Comparison of ENCODE assay signal across 8 cellular contexts in the genomic region with DNA sequence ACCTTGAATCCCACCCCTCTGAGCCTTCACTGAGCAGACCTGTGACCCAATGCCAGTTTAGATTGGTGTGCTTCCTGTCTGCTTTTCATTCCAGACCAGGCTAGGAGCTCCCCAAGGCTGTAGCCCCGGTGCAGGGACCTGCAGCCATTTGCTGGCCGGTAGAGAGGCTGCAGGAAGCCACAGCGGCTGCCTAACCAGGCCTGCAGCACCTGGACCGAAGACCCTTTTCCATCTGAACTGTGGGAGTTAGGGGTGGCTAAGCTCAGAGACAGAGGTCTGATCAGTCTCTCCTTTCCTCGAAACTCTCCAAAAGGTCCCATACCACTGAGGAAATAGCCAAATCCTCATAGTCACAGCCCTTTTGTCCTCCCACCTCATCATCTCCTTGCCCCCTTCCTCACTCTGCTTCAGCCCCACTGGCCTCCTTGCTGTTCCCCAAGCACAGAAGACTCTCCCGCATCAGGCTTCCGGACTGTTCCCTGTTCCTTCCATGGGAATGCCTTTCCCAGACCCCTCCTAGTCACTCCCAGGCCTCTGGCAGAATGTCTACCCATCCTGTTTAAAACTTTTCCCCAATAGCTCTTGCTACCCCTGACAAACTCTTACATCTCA. TPM values are rescaled to one million over a fixed set of nuclear protein-coding genes. Genes with fewer than 3 reads are reported as not detected.
DNase-seq lines count a peak whose midpoint lies in the region; TF ChIP-seq lines count a peak whose summit lies in the region.

No MANE protein-coding gene starts in this region.

- CTCF ChIA-PET in PC-9 (lab: Charles Lee), result interaction anchor here (0.7 kb wide), 1 partner anchor 13 kb away, joined by 9 read pairs; no protein-coding TSS in a partner anchor

- H3F3A ChIP-seq in PC-9 (ENCODE audit: insufficient read depth, low read depth) (no peaks in the 10 kb centered on the region), neural progenitor cell (ENCODE audit: low read depth) (no peaks in the 10 kb centered on the region)

- H3K4me1 Mint-ChIP-seq in neural progenitor cell, result peaks cover 23% of the 10 kb centered on the region

- H3K4me3 Mint-ChIP-seq in neural progenitor cell, result peak overlapping the region; percentile 89

- POLR2A ChIA-PET in PC-9 (lab: Charles Lee; ENCODE audit: unreplicated experiment), result no interaction called here

- peaks cover 3% of the 10 kb centered on the region for H3K36me3 Mint-ChIP-seq in neural progenitor cell

- no TSS peak for BruUV-seq in PC-9 (replicated peaks; lab: Mats Ljungman, UMichigan)

- H3K9me2 ChIP-seq in PC-9 (ENCODE audit: insufficient read depth), result no peaks in the 10 kb centered on the region

- H3K27me3 Mint-ChIP-seq in neural progenitor cell (ENCODE audit: insufficient read depth, low read depth), result peaks cover 5% of the 10 kb centered on the region

- intact Hi-C loops in PC-9 (cut with micrococcal nuclease; ENCODE audit: unreplicated experiment), result loop anchor here (5.0 kb wide), 1 partner anchor 82 kb away; no protein-coding TSS in a partner anchor

- H3K36me3 ChIP-seq in BLaER1, result peaks cover 26% of the 10 kb centered on the region
- 0 out of 2 replicates have a peak, but pooled peaks cover 9% of the 10 kb centered on the region for H3K36me3 ChIP-seq in PC-9 (ENCODE audit: low read depth)
- H3K36me3 ChIP-seq in neural progenitor cell, result no peaks in the 10 kb centered on the region

- H3K4me2 ChIP-seq in BLaER1 (peak overlapping the region; percentile 84), PC-9 (peak overlapping the region; percentile 82), neural progenitor cell (peak overlapping the region; percentile 90)

- peaks cover 3% of the 10 kb centered on the region; the same call in 1 of the 2 replicates for H4K20me1 ChIP-seq in BLaER1
- H4K20me1 ChIP-seq in PC-9 (ENCODE audit: insufficient read depth), result no peaks in the 10 kb centered on the region
- no peaks in the 10 kb centered on the region for H4K20me1 ChIP-seq in neural progenitor cell (ENCODE audit: low read depth)

- H3K9ac ChIP-seq in BLaER1 (peak overlapping the region; percentile 85), neural progenitor cell (no peak overlapping the region)

- no peak overlapping the region for H3K27ac Mint-ChIP-seq in neural progenitor cell

- peak overlapping the region; percentile 45; the same call in 1 of the 2 replicates for H3K27ac ChIP-seq in BLaER1
- H3K27ac ChIP-seq in PC-9, result no peak overlapping the region
- no peak overlapping the region for H3K27ac ChIP-seq in neural progenitor cell

- H3K27me3 ChIP-seq in BLaER1 (no peaks in the 10 kb centered on the region), PC-9 (ENCODE audit: insufficient read depth, low read depth) (peaks cover 12% of the 10 kb centered on the region), neural progenitor cell (peaks cover 11% of the 10 kb centered on the region)

- H3K79me2 ChIP-seq in PC-9 (ENCODE audit: low read depth) (peaks cover 26% of the 10 kb centered on the region), neural progenitor cell (ENCODE audit: low read depth) (peaks cover 22% of the 10 kb centered on the region)

- H2AFZ ChIP-seq in PC-9, result peak overlapping the region; percentile 79
- H2AFZ ChIP-seq in neural progenitor cell (replicated peaks), result peak overlapping the region; percentile 79

- H3K4me1 ChIP-seq in BLaER1 (peaks cover 16% of the 10 kb centered on the region), PC-9 (replicated peaks; ENCODE audit: insufficient read depth) (peaks cover 9% of the 10 kb centered on the region), neural progenitor cell (peaks cover 7% of the 10 kb centered on the region)

- H3K4me3 ChIP-seq in BLaER1 (peak overlapping the region; percentile 83), PC-9 (peak overlapping the region; percentile 82; the same call in 1 of the 2 replicates), epithelial cell of proximal tubule (ENCODE audit: low read depth, low read length) (peak overlapping the region; percentile 97), neural progenitor cell (peak overlapping the region; percentile 87)

- no peaks in the 10 kb centered on the region for H3K9me3 ChIP-seq in BLaER1
- no peaks in the 10 kb centered on the region for H3K9me3 ChIP-seq in PC-9 (ENCODE audit: insufficient read depth, low read depth)
- no peaks in the 10 kb centered on the region for H3K9me3 ChIP-seq in neural progenitor cell (ENCODE audit: low read depth)

- no peaks in the 10 kb centered on the region for H3K9me3 Mint-ChIP-seq in neural progenitor cell

- DNase-seq in PC-9 (no peak), epithelial cell of proximal tubule (ENCODE audit: low read depth) (no peak), neural progenitor cell (ENCODE audit: low spot score) (no peak), dedifferentiated amniotic fluid mesenchymal stem cell (ENCODE audit: extremely low spot score) (no peak), NCI-H1930 (lab: John Stamatoyannopoulos, UW) (no peak), DMS 273 (lab: John Stamatoyannopoulos, UW; ENCODE audit: unreplicated experiment) (no peak), anterior cingulate cortex (lab: John Stamatoyannopoulos, UW) (no peak)

- no peak for TF ChIP-seq CTCF in PC-9 (conservative IDR thresholded peaks at IDR 0.05)
- no peak for TF ChIP-seq CTCF in epithelial cell of proximal tubule (conservative IDR thresholded peaks at IDR 0.05; ENCODE audit: low read depth, low read length)
- no peak for TF ChIP-seq CTCF in neural progenitor cell (IDR thresholded peaks at IDR 0.05)

RNA-seq across cellular contexts. Expression of a gene that starts 0.7 kb away (rescaled TPM):
- total RNA-seq in PC-9 (2021), result 30.4 and 31.5 TPM in 2 replicates
- 23.1 and 38.6 TPM in 2 replicates for total RNA-seq in epithelial cell of proximal tubule
- 33.2 and 37.5 TPM in 2 replicates for total RNA-seq in neural progenitor cell (ENCODE audit: low replicate concordance)

RNA-seq across cellular contexts. Expression of a gene that starts 49.3 kb away (rescaled TPM):
- 12.9 and 13.4 TPM in 2 replicates for total RNA-seq in PC-9 (2021)
- 5.1 and 5.4 TPM in 2 replicates for total RNA-seq in epithelial cell of proximal tubule
- total RNA-seq in neural progenitor cell (ENCODE audit: low replicate concordance), result 5.4 and 11.0 TPM in 2 replicates
